In genomic region chr11:72491001-72491400, GRCh38 we compare ENCODE assay signal across 19 cellular contexts. TPM values are rescaled to one million over a fixed set of nuclear protein-coding genes. Genes with fewer than 3 reads are reported as not detected.
DNase-seq lines count a peak whose midpoint lies in the region; FAIRE-seq and TF ChIP-seq lines count a peak whose summit lies in the region.
"Had no signal": no experiment of that assay in that cellular context is flagged by ENCODE, and none has a peak within 500 bp of the region (broad histone marks: within the 10 kb centered on the region; RNA-seq: fewer than 3 reads in every experiment).

No MANE protein-coding gene starts in this region.

- H3K27ac ChIP-seq in endothelial cell of umbilical vein (ENCODE audit: insufficient read depth, low read depth, low read length) = no peak overlapping the region
- H3K27ac ChIP-seq: SK-N-MC had no signal

- H4K20me1 ChIP-seq in endothelial cell of umbilical vein (replicated peaks; ENCODE audit: control insufficient read depth, extremely low read depth, insufficient read depth, low read length) = no peaks in the 10 kb centered on the region

- CTCF ChIA-PET in endothelial cell of umbilical vein (lab: Charles Lee) = no interaction called here

- BruUV-seq in endothelial cell of umbilical vein (replicated peaks; lab: Mats Ljungman, UMichigan) = no TSS peak

- FAIRE-seq in endothelial cell of umbilical vein (lab: Jason Lieb, UNC) = no peak
- FAIRE-seq: K562, RCC 7860 had no signal

- H3K9me3 ChIP-seq in MG63 (no peaks in the 10 kb centered on the region), endothelial cell of umbilical vein (replicated peaks; ENCODE audit: control insufficient read depth, insufficient read depth, low read length) (no peaks in the 10 kb centered on the region)
- H3K9me3 ChIP-seq: HAP-1 had no signal

- H3K9ac ChIP-seq in endothelial cell of umbilical vein (replicated peaks; ENCODE audit: extremely low read depth, insufficient read depth, low read length) = no peak overlapping the region

- no peaks in the 10 kb centered on the region for H3K36me3 ChIP-seq in MG63
- no peaks in the 10 kb centered on the region for H3K36me3 ChIP-seq in endothelial cell of umbilical vein (ENCODE audit: control insufficient read depth in 2 of 2, extremely low read depth in 1 of 2, insufficient read depth in 2 of 2, low read length in 2 of 2)
- H3K36me3 ChIP-seq: HAP-1 had no signal

- intact Hi-C loops in endothelial cell of umbilical vein (cut with micrococcal nuclease) = no loop called here

- no peaks in the 10 kb centered on the region for H3K9me1 ChIP-seq in endothelial cell of umbilical vein (replicated peaks; ENCODE audit: control insufficient read depth, extremely low read depth, insufficient read depth, low read length)

- no peak overlapping the region for H3K4me2 ChIP-seq in endothelial cell of umbilical vein (ENCODE audit: insufficient read depth, low read length)

- no peaks in the 10 kb centered on the region for H3K79me2 ChIP-seq in endothelial cell of umbilical vein (ENCODE audit: control insufficient read depth, insufficient read depth, low read length)

- no peaks in the 10 kb centered on the region for H3K4me1 ChIP-seq in endothelial cell of umbilical vein (ENCODE audit: control insufficient read depth, extremely low read depth, insufficient read depth, low read length)
- H3K4me1 ChIP-seq: HAP-1 had no signal

- TF ChIP-seq CTCF in endothelial cell of umbilical vein (IDR thresholded peaks at IDR 0.05; ENCODE audit: extremely low read depth in 1 of 2, insufficient read depth in 1 of 2, low read depth in 1 of 2, low read length in 2 of 2) (no peak), fibroblast of villous mesenchyme (IDR thresholded peaks at IDR 0.05; ENCODE audit: insufficient read depth, low read depth, low read length) (no peak)

- H3K4me3 ChIP-seq in MG63 = no peak overlapping the region
- no peak overlapping the region for H3K4me3 ChIP-seq in endothelial cell of umbilical vein (replicated peaks in 1 of 3; ENCODE audit: insufficient read depth in 1 of 3, low read depth in 1 of 3, low read length in 3 of 3)
- no peak overlapping the region for H3K4me3 ChIP-seq in fibroblast of villous mesenchyme (ENCODE audit: low read depth, low read length)
- H3K4me3 ChIP-seq: HAP-1, K562, SK-N-MC had no signal

- POLR2A ChIA-PET in endothelial cell of umbilical vein (lab: Charles Lee) = no interaction called here

- H3K27me3 ChIP-seq in MG63 = peaks cover 6% of the 10 kb centered on the region; the same call in 1 of the 2 replicates
- H3K27me3 ChIP-seq in endothelial cell of umbilical vein (ENCODE audit: control insufficient read depth in 2 of 2, insufficient read depth in 2 of 2, low read length in 2 of 2) = peaks cover 15 to 28% of the 10 kb centered on the region in 2 experiments

- H2AFZ ChIP-seq in endothelial cell of umbilical vein (ENCODE audit: low read depth, low read length) = no peak overlapping the region

- DNase-seq in MG63 = peak; percentile 11
- peak; percentile 6 for DNase-seq in endothelial cell of umbilical vein (ENCODE audit: low read depth, low spot score)
- peak; percentile 37 for DNase-seq in fibroblast of villous mesenchyme (ENCODE audit: low read depth)
- peak; percentile 43 for DNase-seq in stromal cell of bone marrow (ENCODE audit: low read depth)
- DNase-seq in mesenteric fat pad (ENCODE audit: low spot score) = no peak
- DNase-seq in NCI-H2171 (lab: John Stamatoyannopoulos, UW) = no peak
- no peak for DNase-seq in activated gamma-delta T cell treated with Interleukin-2 at 50 U/mL for 16 hours
- DNase-seq: C1 segment of cervical spinal cord; DMS 273 treated with DMSO at 0.1 percent for 48 hours; DND-41; NCI-H1694; NCI-H2081 treated with DMSO at 0.1 percent for 48 hours; NCI-H510A; NCI-H748 treated with DMSO at 0.1 percent for 48 hours; NK-92 treated with Interleukin-12 subunit alpha and Interleukin-12 subunit beta, amount 100 ng/mL, for 24 hours had no signal

- dilution Hi-C loops in endothelial cell of umbilical vein (cut with MboI; ENCODE audit: extremely low pct_ligation_motif_present, low sequenced_read_pairs) = no loop called here

- TF ChIP-seq POLR2A in endothelial cell of umbilical vein (IDR thresholded peaks at IDR 0.05; ENCODE audit: low read depth, low read length) = no peak

TF ChIP-seq in endothelial cell of umbilical vein, 7 proteins besides CTCF, POLR2A, EP300 and RAD21:
- no peak for TF ChIP-seq EZH2 (IDR thresholded peaks at IDR 0.05; ENCODE audit: borderline replicate concordance, low read depth, low read length, severe bottlenecking)
- TF ChIP-seq POLR2AphosphoS5 (IDR thresholded peaks at IDR 0.05; ENCODE audit: insufficient read depth, low read depth, low read length) = no peak
- TF ChIP-seq FOS (IDR thresholded peaks at IDR 0.05; ENCODE audit: borderline replicate concordance, insufficient read depth, low read length) = no peak
- no peak for TF ChIP-seq GATA2 (IDR thresholded peaks at IDR 0.05; ENCODE audit: insufficient read depth, insufficient read length, low read depth, low read length)
- no peak for TF ChIP-seq MYC (IDR thresholded peaks at IDR 0.05; ENCODE audit: low read depth, low read length)
- no peak for TF ChIP-seq MAX (IDR thresholded peaks at IDR 0.05; ENCODE audit: insufficient read depth, insufficient read length)
- TF ChIP-seq JUN (IDR thresholded peaks at IDR 0.05; ENCODE audit: borderline replicate concordance, insufficient read depth, insufficient read length, low read depth) = no peak

RNA-seq across cellular contexts. Expression of gene CLPB, which starts 56.7 kb away (rescaled TPM):
- 27.5 and 43.8 TPM in 2 replicates for total RNA-seq in MG63 (2014; rRNA removed; shearing (Covaris generic); ENCODE audit: low replicate concordance)
- 31.5 and 32.6 TPM in 2 replicates for total RNA-seq in endothelial cell of umbilical vein
- 18.1 and 18.6 TPM in 2 replicates for polyA plus RNA-seq in endothelial cell of umbilical vein
- polyA plus RNA-seq in endothelial cell of umbilical vein (2011; cell fraction: cytosol; rRNA removed) = 19.3 and 24.7 TPM in 2 replicates
- 29.4 and 31.7 TPM in 2 replicates for polyA plus RNA-seq in endothelial cell of umbilical vein (2011; cell fraction: nucleus; rRNA removed)
- polyA plus RNA-seq in endothelial cell of umbilical vein (2012) = 29.2 and 34.3 TPM in 2 replicates
- 63.1 and 73.4 TPM in 2 replicates for polyA minus RNA-seq in endothelial cell of umbilical vein
- 56.2 TPM for polyA minus RNA-seq in endothelial cell of umbilical vein (2011; cell fraction: cytosol; rRNA and poly(A)+ RNA removed)
- polyA minus RNA-seq in endothelial cell of umbilical vein (2011; cell fraction: nucleus; rRNA and poly(A)+ RNA removed) = 24.1 and 39.1 TPM in 2 replicates
- 32.5 and 48.8 TPM in 2 replicates for total RNA-seq in fibroblast of villous mesenchyme
- total RNA-seq in mesenteric fat pad = 25.3 TPM

Comparison
In these comparisons a context has a peak if more than half of its experiments do, and no peak if none do; other contexts are left out.
1. DNase-seq: peak in MG63 (single experiment), endothelial cell of umbilical vein (single experiment), fibroblast of villous mesenchyme (single experiment) and stromal cell of bone marrow (single experiment); none in mesenteric fat pad (single experiment), NCI-H2171 (single experiment) and activated gamma-delta T cell treated with Interleukin-2 at 50 U/mL for 16 hours (single experiment).